ENCODE assay signal across 1 cellular context in genomic region chr4:5039800-5040199, GRCh38.
TF ChIP-seq lines count a peak whose summit lies in the region.

No MANE protein-coding gene starts in this region.

TF ChIP-seq in IMR-90, 13 proteins besides CTCF, POLR2A, EP300 and RAD21 (continued from another document):
- TF ChIP-seq RFX5 (IDR thresholded peaks at IDR 0.05; ENCODE audit: low read depth, low read length) = no peak
- no peak for TF ChIP-seq CEBPB (IDR thresholded peaks at IDR 0.05; ENCODE audit: low read depth, low read length)
